Comparison of ENCODE assay signal across 17 cellular contexts in the genomic region with DNA sequence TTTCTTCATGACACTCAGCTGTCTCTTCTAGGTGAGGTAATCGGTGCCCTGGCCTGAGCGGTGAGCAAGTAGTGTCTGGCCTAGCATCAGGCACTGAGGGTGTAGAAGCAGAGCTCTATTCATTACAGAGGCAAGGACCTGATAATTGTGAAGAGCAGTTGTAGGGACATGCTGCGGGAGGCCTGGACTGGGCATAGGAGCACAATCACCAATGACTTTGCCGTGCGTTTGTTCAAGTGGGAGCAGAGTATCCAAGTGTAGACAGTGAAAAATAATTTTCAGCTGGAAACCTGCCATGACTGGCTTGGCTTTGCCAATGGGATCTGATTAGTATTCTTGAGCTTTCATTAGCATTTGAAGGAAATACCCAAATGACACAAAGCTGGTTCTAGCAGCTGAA. TPM values are rescaled to one million over a fixed set of nuclear protein-coding genes. Genes with fewer than 3 reads are reported as not detected.
A peak's percentile ranks its signal among the peaks of the same experiment; 100 is the strongest.
DNase-seq lines count a peak whose midpoint lies in the region; ATAC-seq, FAIRE-seq and TF ChIP-seq lines count a peak whose summit lies in the region.
"Had no signal": no experiment of that assay in that cellular context is flagged by ENCODE, and none has a peak within 500 bp of the region (broad histone marks: within the 10 kb centered on the region; RNA-seq: fewer than 3 reads in every experiment).

No MANE protein-coding gene starts in this region.

- peak; percentile 72 for DNase-seq in NCI-H1092 treated with DMSO at 0.1 percent for 48 hours (lab: John Stamatoyannopoulos, UW)
- peak; percentile 6 to 27 for DNase-seq in SJCRH30
- DNase-seq in lower lobe of right lung = no peak
- DNase-seq in activated gamma-delta T cell (lab: John Stamatoyannopoulos, UW) = no peak
- DNase-seq in NCI-H128 (lab: John Stamatoyannopoulos, UW; ENCODE audit: unreplicated experiment) = no peak
- no peak for DNase-seq in left colon
- no peak for DNase-seq in H54 (ENCODE audit: insufficient read length, low spot score)
- DNase-seq: activated effector memory CD4-positive, alpha-beta T cell treated with Interleukin-2 at 50 U/mL for 16 hours; mesenchymal stem cell; NCI-H1694 treated with DMSO at 0.1 percent for 48 hours; stimulated activated CD4-positive, alpha-beta T cell treated with anti-CD3 and anti-CD28 coated beads, Interleukin-4, amount 100 ng/mL, for 4 hours; T-helper 17 cell had no signal

- H3K4me3 ChIP-seq in SJCRH30 (no peak overlapping the region), lower lobe of right lung (no peak overlapping the region)
- H3K4me3 ChIP-seq: colonic mucosa, testis had no signal

- intact Hi-C loops in lower lobe of right lung (cut with DNase I) (no loop called here), left colon (cut with DNase I, micrococcal nuclease) (no loop called here)

- TF ChIP-seq CTCF in C4-2B (conservative IDR thresholded peaks at IDR 0.05) (no peak), lower lobe of right lung (IDR thresholded peaks at IDR 0.05) (no peak)

- ATAC-seq in lower lobe of right lung (peak; percentile 44 to 60), left colon (no peak)
- ATAC-seq: activated CD4-positive, CD25-positive, alpha-beta regulatory T cell treated with anti-CD3 and anti-CD28 coated beads, Interleukin-2, amount 50 U/mL, for 24 hours; T-helper 17 cell had no signal

- TF ChIP-seq POLR2A in H54 (IDR thresholded peaks at IDR 0.05; ENCODE audit: low read depth, low read length) = no peak

- H3K36me3 ChIP-seq in SJCRH30 = no peaks in the 10 kb centered on the region
- no peaks in the 10 kb centered on the region for H3K36me3 ChIP-seq in lower lobe of right lung
- H3K36me3 ChIP-seq: colonic mucosa had no signal

- FAIRE-seq in H54 (lab: Jason Lieb, UNC) = no peak

- H3K9me3 ChIP-seq in SJCRH30 (replicated peaks) (no peaks in the 10 kb centered on the region), lower lobe of right lung (no peaks in the 10 kb centered on the region)
- H3K9me3 ChIP-seq: colonic mucosa, testis had no signal

- H3K4me1 ChIP-seq in SJCRH30 (peaks cover 21% of the 10 kb centered on the region), lower lobe of right lung (peaks cover 9% of the 10 kb centered on the region)
- H3K4me1 ChIP-seq: colonic mucosa had no signal

- H3K27me3 ChIP-seq in SJCRH30 (no peaks in the 10 kb centered on the region), lower lobe of right lung (ENCODE audit: low read depth) (no peaks in the 10 kb centered on the region)
- H3K27me3 ChIP-seq: colonic mucosa, testis had no signal

- H3K27ac ChIP-seq in C4-2B (peak overlapping the region; percentile 59; the same call in 1 of the 2 replicates), SJCRH30 (no peak overlapping the region), lower lobe of right lung (no peak overlapping the region)
- H3K27ac ChIP-seq: colonic mucosa, testis had no signal

RNA-seq across cellular contexts. Expression of gene DCLK1, which starts 32.1 kb away (rescaled TPM):
- total RNA-seq in SJCRH30 (2014; rRNA removed; shearing (Covaris generic)) = 17.0 and 17.9 TPM in 2 replicates
- 10.4 TPM for total RNA-seq in lower lobe of right lung
- total RNA-seq in left colon = 1 to 10 TPM; 2.7 to 7.3 TPM
- total RNA-seq: T-helper 17 cell had no signal

RNA-seq across cellular contexts. Expression of gene SOHLH2, which starts 51.1 kb away (rescaled TPM):
- total RNA-seq in SJCRH30 (2014; rRNA removed; shearing (Covaris generic)) = 2.4 and 2.7 TPM in 2 replicates
- not detected for total RNA-seq in lower lobe of right lung
- total RNA-seq in left colon = not detected
- total RNA-seq: RPMI7951, T-helper 17 cell had no signal

Comparison
In these comparisons a context has a peak if more than half of its experiments do, and no peak if none do; other contexts are left out.
1. DNase-seq: peak in NCI-H1092 treated with DMSO at 0.1 percent for 48 hours (single experiment) and SJCRH30 (2 of 2); none in lower lobe of right lung (single experiment), activated gamma-delta T cell (single experiment), NCI-H128 (single experiment), left colon (0 of 2) and H54 (single experiment).